In genomic region chr5:177446184-177447065, GRCh38 we compare ENCODE assay signal across 8 cellular contexts. TPM values are rescaled to one million over a fixed set of nuclear protein-coding genes. Genes with fewer than 3 reads are reported as not detected.
DNase-seq lines count a peak whose midpoint lies in the region; ATAC-seq and TF ChIP-seq lines count a peak whose summit lies in the region.

Gene PRR7, plus strand, starts transcription at chr5:177446814. Its CDS starts 8,254 bp downstream, at chr5:177455068.

- H3K9me3 ChIP-seq in heart right ventricle, result no peaks in the 10 kb centered on the region

- intact Hi-C loops in heart right ventricle (cut with DNase I), result loop anchor here in 1 of 10 donors (2.0 kb wide), 1 partner anchor 14 kb away; no protein-coding TSS in a partner anchor

- H3K4me1 ChIP-seq in heart right ventricle, result peaks cover 13 to 36% (median 25%) of the 10 kb centered on the region in 9 donors

- no peaks in the 10 kb centered on the region for H3K27me3 Mint-ChIP-seq in activated naive CD8-positive, alpha-beta T cell treated with anti-CD3 and anti-CD28 coated beads, Interleukin-2, amount 50 U/mL, for 24 hours

- H3K36me3 Mint-ChIP-seq in activated naive CD8-positive, alpha-beta T cell treated with anti-CD3 and anti-CD28 coated beads, Interleukin-2, amount 50 U/mL, for 24 hours (ENCODE audit: low read depth), result peaks cover 6% of the 10 kb centered on the region

- peaks cover 0 to 47% (median 2%) of the 10 kb centered on the region in 7 donors for H3K27me3 ChIP-seq in heart right ventricle

- TF ChIP-seq EP300 in Ishikawa (IDR thresholded peaks at IDR 0.05; ENCODE audit: borderline replicate concordance), result no peak

- H3K36me3 ChIP-seq in heart right ventricle, result peaks cover 0 to 18% (median 0%) of the 10 kb centered on the region in 9 donors

- no peaks in the 10 kb centered on the region for H3K9me3 Mint-ChIP-seq in activated naive CD8-positive, alpha-beta T cell treated with anti-CD3 and anti-CD28 coated beads, Interleukin-2, amount 50 U/mL, for 24 hours

- TF ChIP-seq CTCF in heart right ventricle (IDR thresholded peaks at IDR 0.05), result peak in 1 of 9 donors; percentile 13

- peak within 1 kb of the TSS; percentile 50 to 74 (median 61) for H3K4me3 ChIP-seq in heart right ventricle

- ATAC-seq in GM21515 (IDR thresholded peaks at IDR 0.05; ENCODE audit: unreplicated experiment), result peak; percentile 54
- peak; percentile 51 for ATAC-seq in activated naive CD8-positive, alpha-beta T cell treated with anti-CD3 and anti-CD28 coated beads, Interleukin-2, amount 50 U/mL, for 24 hours
- ATAC-seq in heart right ventricle, result peak; percentile 46 to 76 (median 64)
- no peak for ATAC-seq in GM18870 (IDR thresholded peaks at IDR 0.05; ENCODE audit: unreplicated experiment)

- H3K4me3 Mint-ChIP-seq in activated naive CD8-positive, alpha-beta T cell treated with anti-CD3 and anti-CD28 coated beads, Interleukin-2, amount 50 U/mL, for 24 hours, result peak within 1 kb of the TSS; percentile 73

- peak within 1 kb of the TSS; percentile 79 for H3K27ac Mint-ChIP-seq in activated naive CD8-positive, alpha-beta T cell treated with anti-CD3 and anti-CD28 coated beads, Interleukin-2, amount 50 U/mL, for 24 hours

- H3K27ac ChIP-seq in heart right ventricle, result peak within 1 kb of the TSS in 5 of 10 donors; percentile 4 to 68 (median 51)

- WGBS in heart right ventricle, 2 donors, result 0 to 1% methylated on average over 72 to 90 of the region's 90 CpGs

- DNase-seq in EH (ENCODE audit: low read depth), result peak; percentile 69
- peak; percentile 32 for DNase-seq in SKM-1 (lab: John Stamatoyannopoulos, UW; ENCODE audit: unreplicated experiment)
- peak; percentile 80 for DNase-seq in activated naive CD8-positive, alpha-beta T cell treated with anti-CD3 and anti-CD28 coated beads, Interleukin-2, amount 50 U/mL, for 24 hours
- DNase-seq in heart right ventricle, result peak; percentile 31 to 64
- DNase-seq in pons (ENCODE audit: low spot score), result peak; percentile 65

- H3K4me1 Mint-ChIP-seq in activated naive CD8-positive, alpha-beta T cell treated with anti-CD3 and anti-CD28 coated beads, Interleukin-2, amount 50 U/mL, for 24 hours, result peaks cover 54% of the 10 kb centered on the region

- no peak for TF ChIP-seq RAD21 in Ishikawa (IDR thresholded peaks at IDR 0.05; ENCODE audit: low read depth)

TF ChIP-seq in Ishikawa, 13 proteins besides CTCF, POLR2A, EP300 and RAD21:
- peak; percentile 24; the same call in 1 of the 2 replicates for TF ChIP-seq ZBTB7A (IDR thresholded peaks at IDR 0.05; ENCODE audit: low read depth)
- TF ChIP-seq TCF12 (IDR thresholded peaks at IDR 0.05; ENCODE audit: low read depth), result peak; percentile 11; the same call in 1 of the 2 replicates
- no peak for TF ChIP-seq CREB1 (IDR thresholded peaks at IDR 0.05; ENCODE audit: low read depth)
- no peak for TF ChIP-seq EGR1 (IDR thresholded peaks at IDR 0.05)
- TF ChIP-seq TEAD4 (IDR thresholded peaks at IDR 0.05), result no peak
- TF ChIP-seq MAX (IDR thresholded peaks at IDR 0.05), result no peak; the same call in 1 of the 2 replicates

RNA-seq across cellular contexts. Expression of gene PRR7, which starts in this region (rescaled TPM):
- 1 to 10 TPM in 9 of 10 donors, under 1 TPM in 1; 0.97 to 2.9 (median 1.9) TPM for total RNA-seq in heart right ventricle
- polyA plus RNA-seq in heart right ventricle, result 1 to 10 TPM; 1.8 to 2.7 TPM
